Comparison of ENCODE assay signal across 1 cellular context in genomic region chr10:110443239-110444008, GRCh38.
TF ChIP-seq lines count a peak whose summit lies in the region.

No MANE protein-coding gene starts in this region.

TF ChIP-seq in H1, 55 proteins besides CTCF, POLR2A, EP300 and RAD21 (continued from another document):
- TF ChIP-seq BACH1 (IDR thresholded peaks at IDR 0.05; ENCODE audit: low read length) = no peak
- TF ChIP-seq HDAC6 (IDR thresholded peaks at IDR 0.05; ENCODE audit: low read depth, low read length) = no peak
- TF ChIP-seq SAP30 (IDR thresholded peaks at IDR 0.05; ENCODE audit: insufficient read depth, insufficient replicate concordance, low read length) = no peak
- no peak for TF ChIP-seq EZH2 (IDR thresholded peaks at IDR 0.05; ENCODE audit: low read depth, low read length, severe bottlenecking)
- no peak for TF ChIP-seq CHD2 (IDR thresholded peaks at IDR 0.05; ENCODE audit: low read length)
- TF ChIP-seq BCL11A (IDR thresholded peaks at IDR 0.05; ENCODE audit: low read depth in 2 of 2, low read length in 2 of 2) = no peak
- no peak for TF ChIP-seq TEAD4 (IDR thresholded peaks at IDR 0.05; ENCODE audit: low read depth, low read length)
- TF ChIP-seq SUZ12 (IDR thresholded peaks at IDR 0.05; ENCODE audit: low read length) = no peak
- TF ChIP-seq POLR2AphosphoS5 (IDR thresholded peaks at IDR 0.05; ENCODE audit: low read depth, low read length) = no peak
- no peak for TF ChIP-seq SP1 (IDR thresholded peaks at IDR 0.05; ENCODE audit: low read depth, low read length)
- no peak for TF ChIP-seq SIX5 (IDR thresholded peaks at IDR 0.05; ENCODE audit: low read depth, low read length)
- TF ChIP-seq KDM5A (IDR thresholded peaks at IDR 0.05; ENCODE audit: low read length) = no peak
- no peak for TF ChIP-seq EGR1 (IDR thresholded peaks at IDR 0.05; ENCODE audit: borderline replicate concordance, low read depth, low read length)
- TF ChIP-seq CREB1 (IDR thresholded peaks at IDR 0.05) = no peak
- TF ChIP-seq SIRT6 (IDR thresholded peaks at IDR 0.05; ENCODE audit: low read length) = no peak
